In genomic region chr1:17270891-17271765, GRCh38 we compare ENCODE assay signal across 24 cellular contexts. TPM values are rescaled to one million over a fixed set of nuclear protein-coding genes. Genes with fewer than 3 reads are reported as not detected.
"Had no signal": no experiment of that assay in that cellular context is flagged by ENCODE, and none has a peak within 500 bp of the region (broad histone marks: within the 10 kb centered on the region; RNA-seq: fewer than 3 reads in every experiment).

No MANE protein-coding gene starts in this region.

- H3K4me3 ChIP-seq: adrenal gland, SJCRH30 had no signal

- ATAC-seq: activated CD8-positive, alpha-beta T cell treated with anti-CD3 and anti-CD28 coated beads for 36 hours; Right ventricle myocardium inferior had no signal

- H3K27me3 ChIP-seq: adrenal gland, SJCRH30 had no signal

- H3K4me1 ChIP-seq: adrenal gland had no signal

- H3K9ac ChIP-seq: SK-N-SH had no signal

- H3K36me3 ChIP-seq: adrenal gland, SJCRH30, WERI-Rb-1 had no signal

- H3K27ac ChIP-seq: adrenal gland, SJCRH30, WERI-Rb-1 had no signal

- H3K9me3 ChIP-seq: adrenal gland, SJCRH30, SK-N-SH had no signal

- DNase-seq: activated CD4-positive, alpha-beta T cell treated with anti-CD3 and anti-CD28 coated beads for 4 hours; activated CD8-positive, alpha-beta memory T cell treated with anti-CD3 and anti-CD28 coated beads, Interleukin-2, amount 50 U/mL, for 48 hours; activated CD8-positive, alpha-beta T cell treated with anti-CD3 and anti-CD28 coated beads for 36 hours; activated naive CD4-positive, alpha-beta T cell treated with anti-CD3 and anti-CD28 coated beads, Interleukin-2, amount 50 U/mL, for 16 hours; activated naive CD8-positive, alpha-beta T cell treated with anti-CD3 and anti-CD28 coated beads, Interleukin-2, amount 10 ng/mL, durations not matched to agents 7 days and 5 days; activated T-cell treated with anti-CD3 and anti-CD28 coated beads, Interleukin-2, amount 50 U/mL, for 1 hour; adrenal gland; central memory CD4-positive, alpha-beta T cell; Kasumi-1; KBM-7; NCI-H1105 treated with DMSO at 0.1 percent for 48 hours; NCI-H1436 treated with DMSO at 0.1 percent for 48 hours; NCI-H187 treated with DMSO at 0.1 percent for 48 hours; NCI-H2081 treated with DMSO at 0.1 percent for 48 hours; NCI-H446; NCI-H524 treated with DMSO at 0.1 percent for 48 hours; NCI-H82; SJCRH30; SK-N-SH; T-helper 1 cell; WERI-Rb-1 had no signal

- H3K4me2 ChIP-seq: SK-N-SH had no signal

RNA-seq across cellular contexts. Expression of gene PADI3, which starts 22.2 kb away (rescaled TPM):
- total RNA-seq: activated CD8-positive, alpha-beta T cell treated with anti-CD3 and anti-CD28 coated beads for 36 hours; activated naive CD8-positive, alpha-beta T cell treated with anti-CD3 and anti-CD28 coated beads, Interleukin-2, amount 10 ng/mL, durations not matched to agents 7 days and 5 days; adrenal gland; OCI-LY7; Right ventricle myocardium inferior; T-helper 2 cell treated with Interferon-gamma antibody and Interleukin-4, amounts not matched to agents 100 ng/mL and 5 ng/mL, for 36 hours had no signal
- polyA plus RNA-seq: adrenal gland had no signal

RNA-seq across cellular contexts. Expression of gene PADI4, which starts 36.9 kb away (rescaled TPM):
- total RNA-seq: SJCRH30; T-helper 2 cell treated with Interferon-gamma antibody and Interleukin-4, amounts not matched to agents 100 ng/mL and 5 ng/mL, for 36 hours had no signal
- polyA plus RNA-seq: SK-N-SH had no signal
